In the genomic region with DNA sequence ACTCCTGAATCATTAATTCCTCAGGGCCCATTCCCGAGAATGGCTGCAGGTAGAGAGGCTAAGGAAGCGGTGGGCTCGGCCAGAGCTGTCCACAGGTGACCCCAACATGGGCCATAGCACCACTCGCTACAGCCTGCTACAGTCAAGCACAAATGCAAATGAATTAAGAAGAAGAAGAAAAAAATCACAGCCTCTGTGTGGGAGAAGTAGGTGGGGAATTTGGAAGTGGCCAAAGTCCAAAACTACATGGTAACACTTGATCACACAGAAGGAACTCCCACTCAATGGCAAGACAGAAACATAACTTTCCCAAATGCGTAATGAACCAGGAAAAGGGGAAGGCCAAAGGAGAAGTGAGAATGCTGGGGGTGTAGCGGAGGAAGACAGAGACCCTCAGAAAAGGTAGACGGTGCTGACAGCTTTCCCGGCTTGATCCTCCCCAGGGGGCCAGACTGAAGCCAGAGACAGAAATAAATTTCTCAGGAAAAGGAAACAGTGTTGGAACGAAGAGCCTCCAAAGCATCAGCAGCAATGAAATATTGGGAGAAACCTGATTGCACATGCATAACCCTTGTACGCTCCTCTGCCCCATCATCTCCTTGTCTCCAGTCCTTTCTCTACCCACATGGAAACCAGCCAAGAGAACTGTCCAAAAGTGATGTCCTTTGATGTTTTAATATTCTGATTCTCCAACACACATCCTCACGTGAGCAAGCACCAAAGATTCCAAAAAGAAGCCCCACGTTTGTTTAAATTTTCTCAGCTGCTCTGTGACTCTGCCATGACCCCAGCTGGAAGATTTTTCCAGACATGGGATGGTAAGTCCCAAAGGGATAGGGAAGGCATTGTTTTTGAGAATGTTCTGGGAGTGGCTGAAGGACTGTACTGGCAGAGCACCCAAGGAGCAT, we compare ENCODE assay signal across 9 cellular contexts.
A peak's percentile ranks its signal among the peaks of the same experiment; 100 is the strongest.
DNase-seq lines count a peak whose midpoint lies in the region; ATAC-seq, FAIRE-seq and TF ChIP-seq lines count a peak whose summit lies in the region.
"Had no signal": no experiment of that assay in that cellular context is flagged by ENCODE, and none has a peak within 500 bp of the region (broad histone marks: within the 10 kb centered on the region; RNA-seq: fewer than 3 reads in every experiment).

No MANE protein-coding gene starts in this region.

- in situ Hi-C loops in GM12878 (cut with MboI), result loop anchor here (5.0 to 10.0 kb wide), 2 partner anchors 145 to 568 kb away; no protein-coding TSS in a partner anchor

- H3K27me3 ChIP-seq in GM06990 (replicated peaks; ENCODE audit: control insufficient read depth, insufficient read depth, low read length), result no peaks in the 10 kb centered on the region
- no peaks in the 10 kb centered on the region for H3K27me3 ChIP-seq in GM12878 (replicated peaks in 1 of 2; ENCODE audit: control insufficient read depth in 2 of 2, insufficient read depth in 2 of 2, low read length in 1 of 2)

- H3K4me2 ChIP-seq in GM12878 (ENCODE audit: control insufficient read depth, insufficient read depth), result peak overlapping the region; percentile 83

- TF ChIP-seq CTCF in GM06990 (IDR thresholded peaks at IDR 0.05; ENCODE audit: insufficient read depth, low read length, poor library complexity, severe bottlenecking) (no peak), GM12878 (IDR thresholded peaks at IDR 0.05 in 2 of 3, conservative IDR thresholded peaks at IDR 0.05 in 1 of 3; ENCODE audit: control insufficient read depth in 2 of 3, extremely low read depth in 1 of 3, insufficient read depth in 1 of 3, low read depth in 3 of 3, low read length in 3 of 3) (no peak), nephron progenitor cell (IDR thresholded peaks at IDR 0.05) (no peak)

- no peak for TF ChIP-seq RAD21 in GM12878 (IDR thresholded peaks at IDR 0.05; ENCODE audit: insufficient read depth, low read depth, low read length)

- H3K27ac Mint-ChIP-seq in nephron progenitor cell, result peak overlapping the region; percentile 6

- peaks cover 77% of the 10 kb centered on the region for H3K4me1 ChIP-seq in GM12878 (ENCODE audit: control insufficient read depth, insufficient read depth, low read length)

- CTCF ChIA-PET in GM12878 (lab: Yijun Ruan, JAX), result interaction anchor here (0.9 to 2.8 kb wide), 8 partner anchors 14 to 178 kb away, joined by 3 to 8 read pairs (median 3); no protein-coding TSS in a partner anchor

- TF ChIP-seq EP300 in GM12878 (IDR thresholded peaks at IDR 0.05; ENCODE audit: borderline replicate concordance in 1 of 2, control insufficient read depth in 1 of 2, low read depth in 2 of 2, low read length in 2 of 2), result peak; percentile 98 to 99

- H3K36me3 ChIP-seq in GM06990 (ENCODE audit: control insufficient read depth, insufficient read depth, low read length), result peaks cover 19% of the 10 kb centered on the region
- H3K36me3 ChIP-seq in GM12878 (ENCODE audit: control insufficient read depth in 2 of 2, insufficient read depth in 2 of 2, low read length in 1 of 2), result peaks cover 12 to 25% of the 10 kb centered on the region in 2 experiments

- H3K79me2 ChIP-seq in GM12878 (ENCODE audit: control insufficient read depth, insufficient read depth, low read length), result peaks cover 30% of the 10 kb centered on the region

- H3K27ac ChIP-seq in GM12878 (ENCODE audit: control insufficient read depth, insufficient read depth), result peak overlapping the region; percentile 96

- POLR2A ChIA-PET in GM12878 (lab: Charles Lee), result interaction anchor here (0.7 to 5.2 kb wide), 9 partner anchors 12 to 140 kb away, joined by 3 to 66 read pairs (median 4); a partner anchor contains a TSS

- H3K9me3 Mint-ChIP-seq in nephron progenitor cell, result no peaks in the 10 kb centered on the region

- peak; percentile 27 for ATAC-seq in HG02678 (IDR thresholded peaks at IDR 0.05; ENCODE audit: unreplicated experiment)
- peak; percentile 52 for ATAC-seq in GM12878

- peak; percentile 65 for FAIRE-seq in GM12878 (lab: Jason Lieb, UNC)
- FAIRE-seq: endothelial cell of umbilical vein had no signal

- H3K4me1 Mint-ChIP-seq in nephron progenitor cell, result peaks cover 81% of the 10 kb centered on the region

- H3K27me3 Mint-ChIP-seq in nephron progenitor cell (ENCODE audit: low read depth, poor library complexity), result peaks cover 4% of the 10 kb centered on the region

- BruUV-seq in GM12878 (replicated peaks; lab: Mats Ljungman, UMichigan), result no TSS peak

- H3K36me3 Mint-ChIP-seq in nephron progenitor cell (ENCODE audit: low read depth), result peaks cover 28% of the 10 kb centered on the region

- no peak overlapping the region for H2AFZ ChIP-seq in GM12878 (ENCODE audit: control insufficient read depth, low read depth, low read length)

- peak overlapping the region; percentile 57 for H3K9ac ChIP-seq in GM12878 (ENCODE audit: control insufficient read depth, insufficient read depth, low read length)

- SMC1A ChIA-PET in GM12878 (lab: Charles Lee; ENCODE audit: uncharacterized antibody, unreplicated experiment), result interaction anchor here (0.7 to 9.9 kb wide), 23 partner anchors 9 to 177 kb away, joined by 3 to 125 read pairs (median 5); a partner anchor contains a TSS

- peak overlapping the region; percentile 16 for H3K4me3 Mint-ChIP-seq in nephron progenitor cell

- H4K20me1 ChIP-seq in GM12878 (ENCODE audit: control insufficient read depth, insufficient read depth), result no peaks in the 10 kb centered on the region

- RAD21 ChIA-PET in GM12878 (lab: Charles Lee; ENCODE audit: unreplicated experiment), result interaction anchor here (0.6 to 6.5 kb wide), 17 partner anchors 32 to 177 kb away, joined by 3 to 52 read pairs (median 4); a partner anchor contains a TSS

- no peaks in the 10 kb centered on the region for H3K9me3 ChIP-seq in GM12878 (replicated peaks; ENCODE audit: control insufficient read depth, insufficient read depth, low read length)

- intact Hi-C loops in GM12878 (cut with micrococcal nuclease; ENCODE audit: unreplicated experiment), result loop anchor here (1.0 to 5.0 kb wide), 3 partner anchors 60 to 1370 kb away; a partner anchor contains a TSS

- H3K4me3 ChIP-seq in GM06990 (replicated peaks; ENCODE audit: low read depth, low read length) (no peak overlapping the region), GM12878 (peak overlapping the region; percentile 23; the same call in 1 of the 2 replicates)

- DNase-seq in GM06990 (ENCODE audit: extremely low read depth, insufficient read length) (peak; percentile 70), GM12878 (ENCODE audit: low read depth, low spot score) (peak; percentile 89), nephron progenitor cell (no peak), DMS 273 treated with DMSO at 0.1 percent for 48 hours (lab: John Stamatoyannopoulos, UW) (no peak), NCI-H2107 (lab: John Stamatoyannopoulos, UW) (no peak), NCI-H2029 treated with DMSO at 0.1 percent for 48 hours (lab: John Stamatoyannopoulos, UW) (no peak), DMS 273 (lab: John Stamatoyannopoulos, UW; ENCODE audit: unreplicated experiment) (no peak)

- 9% methylated on average over 12 of the region's 12 CpGs for WGBS in GM12878 (ENCODE audit: insufficient coverage, insufficient replicate concordance, low lambda C conversion rate, missing lambda C conversion rate)

- no peak for TF ChIP-seq POLR2A in GM12878 (IDR thresholded peaks at IDR 0.05; ENCODE audit: low read depth, low read length)

TF ChIP-seq in GM12878, 131 proteins besides CTCF, POLR2A, EP300 and RAD21 (continues in another document):
- TF ChIP-seq KAT2A (conservative IDR thresholded peaks at IDR 0.05; ENCODE audit: control insufficient read depth, low read depth, low read length) (no peak), CBX5 (IDR thresholded peaks at IDR 0.05; ENCODE audit: low read depth) (peak; percentile 49; the same call in 1 of the 2 replicates), SMAD1 (IDR thresholded peaks at IDR 0.05; ENCODE audit: low read depth, partially characterized antibody) (peak; percentile 53), BACH1 (IDR thresholded peaks at IDR 0.05; ENCODE audit: borderline replicate concordance) (peak; percentile 50; the same call in 1 of the 2 replicates), MEF2B (IDR thresholded peaks at IDR 0.05; ENCODE audit: partially characterized antibody, poor library complexity, severe bottlenecking) (peak; percentile 93)
- TF ChIP-seq, protein P1, sequence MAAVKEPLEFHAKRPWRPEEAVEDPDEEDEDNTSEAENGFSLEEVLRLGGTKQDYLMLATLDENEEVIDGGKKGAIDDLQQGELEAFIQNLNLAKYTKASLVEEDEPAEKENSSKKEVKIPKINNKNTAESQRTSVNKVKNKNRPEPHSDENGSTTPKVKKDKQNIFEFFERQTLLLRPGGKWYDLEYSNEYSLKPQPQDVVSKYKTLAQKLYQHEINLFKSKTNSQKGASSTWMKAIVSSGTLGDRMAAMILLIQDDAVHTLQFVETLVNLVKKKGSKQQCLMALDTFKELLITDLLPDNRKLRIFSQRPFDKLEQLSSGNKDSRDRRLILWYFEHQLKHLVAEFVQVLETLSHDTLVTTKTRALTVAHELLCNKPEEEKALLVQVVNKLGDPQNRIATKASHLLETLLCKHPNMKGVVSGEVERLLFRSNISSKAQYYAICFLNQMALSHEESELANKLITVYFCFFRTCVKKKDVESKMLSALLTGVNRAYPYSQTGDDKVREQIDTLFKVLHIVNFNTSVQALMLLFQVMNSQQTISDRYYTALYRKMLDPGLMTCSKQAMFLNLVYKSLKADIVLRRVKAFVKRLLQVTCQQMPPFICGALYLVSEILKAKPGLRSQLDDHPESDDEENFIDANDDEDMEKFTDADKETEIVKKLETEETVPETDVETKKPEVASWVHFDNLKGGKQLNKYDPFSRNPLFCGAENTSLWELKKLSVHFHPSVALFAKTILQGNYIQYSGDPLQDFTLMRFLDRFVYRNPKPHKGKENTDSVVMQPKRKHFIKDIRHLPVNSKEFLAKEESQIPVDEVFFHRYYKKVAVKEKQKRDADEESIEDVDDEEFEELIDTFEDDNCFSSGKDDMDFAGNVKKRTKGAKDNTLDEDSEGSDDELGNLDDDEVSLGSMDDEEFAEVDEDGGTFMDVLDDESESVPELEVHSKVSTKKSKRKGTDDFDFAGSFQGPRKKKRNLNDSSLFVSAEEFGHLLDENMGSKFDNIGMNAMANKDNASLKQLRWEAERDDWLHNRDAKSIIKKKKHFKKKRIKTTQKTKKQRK (IDR thresholded peaks at IDR 0.05; ENCODE audit: low read depth, low read length), result no peak
- TF ChIP-seq, protein P2, sequence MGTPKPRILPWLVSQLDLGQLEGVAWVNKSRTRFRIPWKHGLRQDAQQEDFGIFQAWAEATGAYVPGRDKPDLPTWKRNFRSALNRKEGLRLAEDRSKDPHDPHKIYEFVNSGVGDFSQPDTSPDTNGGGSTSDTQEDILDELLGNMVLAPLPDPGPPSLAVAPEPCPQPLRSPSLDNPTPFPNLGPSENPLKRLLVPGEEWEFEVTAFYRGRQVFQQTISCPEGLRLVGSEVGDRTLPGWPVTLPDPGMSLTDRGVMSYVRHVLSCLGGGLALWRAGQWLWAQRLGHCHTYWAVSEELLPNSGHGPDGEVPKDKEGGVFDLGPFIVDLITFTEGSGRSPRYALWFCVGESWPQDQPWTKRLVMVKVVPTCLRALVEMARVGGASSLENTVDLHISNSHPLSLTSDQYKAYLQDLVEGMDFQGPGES (IDR thresholded peaks at IDR 0.05), result no peak

Comparison
In these comparisons a context has a peak if more than half of its experiments do, and no peak if none do; other contexts are left out.
1. DNase-seq: peak in GM06990 (single experiment) and GM12878 (single experiment); none in nephron progenitor cell (single experiment), DMS 273 treated with DMSO at 0.1 percent for 48 hours (single experiment), NCI-H2107 (single experiment), NCI-H2029 treated with DMSO at 0.1 percent for 48 hours (single experiment) and DMS 273 (single experiment).